25 cellular contexts compared by ENCODE assay signal in the genomic region with DNA sequence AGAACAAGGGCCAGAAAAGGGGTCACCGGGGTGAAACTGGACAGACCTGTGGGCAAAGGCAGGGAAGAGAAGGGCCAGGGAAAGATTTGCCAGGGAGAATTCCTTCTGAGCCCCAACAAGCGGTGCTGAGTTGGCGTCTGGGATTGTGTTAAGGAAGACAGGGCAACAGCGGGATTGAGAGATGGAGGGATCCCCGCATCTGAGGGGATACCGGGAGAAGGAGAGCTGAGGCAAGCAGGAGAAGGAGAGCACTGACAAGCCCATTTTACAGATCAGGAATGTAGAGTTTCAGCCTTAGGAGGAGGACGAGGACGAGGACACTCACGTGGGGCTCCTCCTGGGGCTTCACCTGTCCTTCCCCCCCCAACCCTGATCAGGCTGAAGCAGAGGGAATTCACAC. TPM values are rescaled to one million over a fixed set of nuclear protein-coding genes. Genes with fewer than 3 reads are reported as not detected.
DNase-seq lines count a peak whose midpoint lies in the region; ATAC-seq and TF ChIP-seq lines count a peak whose summit lies in the region.
"Had no signal": no experiment of that assay in that cellular context is flagged by ENCODE, and none has a peak within 500 bp of the region (broad histone marks: within the 10 kb centered on the region; RNA-seq: fewer than 3 reads in every experiment).

No MANE protein-coding gene starts in this region.

- no TSS peak for BruUV-seq in Panc1 (replicated peaks; lab: Mats Ljungman, UMichigan)

- TF ChIP-seq CTCF in heart left ventricle (IDR thresholded peaks at IDR 0.05) = no peak
- TF ChIP-seq CTCF in Panc1 (IDR thresholded peaks at IDR 0.05) = no peak
- TF ChIP-seq CTCF in right lobe of liver (IDR thresholded peaks at IDR 0.05) = no peak

- ATAC-seq in Right ventricle myocardium inferior (no peak), heart left ventricle (no peak), Panc1 (no peak), right lobe of liver (no peak), HG03108 (IDR thresholded peaks at IDR 0.05; ENCODE audit: unreplicated experiment) (no peak)
- ATAC-seq: activated CD4-positive, alpha-beta T cell treated with anti-CD3 and anti-CD28 coated beads for 36 hours; left ventricle myocardium superior; naive thymus-derived CD8-positive, alpha-beta T cell had no signal

- TF ChIP-seq POLR2A in heart left ventricle (IDR thresholded peaks at IDR 0.05) (no peak), right lobe of liver (IDR thresholded peaks at IDR 0.05) (no peak)

- CTCF ChIA-PET in Panc1 (lab: Charles Lee) = no interaction called here

- H3K4me1 ChIP-seq in heart left ventricle = peaks cover 2 to 36% (median 10%) of the 10 kb centered on the region in 12 donors
- H3K4me1 ChIP-seq in Panc1 (ENCODE audit: control insufficient read depth, insufficient read depth, low read length) = peaks cover 90% of the 10 kb centered on the region
- H3K4me1 ChIP-seq in right lobe of liver = peaks cover 0 to 33% (median 15%) of the 10 kb centered on the region in 4 donors
- H3K4me1 ChIP-seq: HAP-1 had no signal

- H3K27me3 ChIP-seq in heart left ventricle = peaks cover 6 to 52% (median 31%) of the 10 kb centered on the region in 9 donors
- H3K27me3 ChIP-seq in Panc1 (ENCODE audit: control insufficient read depth, insufficient read depth, low read length) = no peaks in the 10 kb centered on the region
- H3K27me3 ChIP-seq in right lobe of liver = no peaks in the 10 kb centered on the region
- H3K27me3 ChIP-seq: MG63, pancreas had no signal

- H3K36me3 ChIP-seq in heart left ventricle = no peaks in the 10 kb centered on the region
- H3K36me3 ChIP-seq in Panc1 (ENCODE audit: control insufficient read depth, insufficient read depth, low read length) = no peaks in the 10 kb centered on the region; the same call in 1 of the 2 replicates
- H3K36me3 ChIP-seq in right lobe of liver = no peaks in the 10 kb centered on the region
- H3K36me3 ChIP-seq: gastroesophageal sphincter, HAP-1, MG63, pancreas, spleen, transverse colon had no signal

- H3K4me3 ChIP-seq in heart left ventricle (no peak overlapping the region), Panc1 (ENCODE audit: low read depth in 2 of 2, low read length in 2 of 2) (no peak overlapping the region), right lobe of liver (no peak overlapping the region)

- no peak overlapping the region for H3K27ac ChIP-seq in heart left ventricle
- H3K27ac ChIP-seq in Panc1 (ENCODE audit: low read length) = peak overlapping the region; percentile 100
- H3K27ac ChIP-seq in right lobe of liver = no peak overlapping the region
- H3K27ac ChIP-seq: HL-60 had no signal

- peak; percentile 7 for DNase-seq in Right ventricle myocardium inferior (ENCODE audit: missing footprints)
- no peak for DNase-seq in heart left ventricle
- no peak for DNase-seq in Panc1 (ENCODE audit: low read depth, low spot score)
- DNase-seq in right lobe of liver = peak in 2 of 3 donors; percentile 9 to 44
- DNase-seq in middle frontal gyrus (ENCODE audit: extremely low spot score, low spot score) = no peak
- DNase-seq in NCI-H187 (lab: John Stamatoyannopoulos, UW) = no peak
- DNase-seq in iPS-NIHi11 (ENCODE audit: low spot score) = no peak
- DNase-seq: activated CD4-positive, alpha-beta T cell treated with anti-CD3 and anti-CD28 coated beads for 36 hours; activated T-cell treated with anti-CD3 and anti-CD28 coated beads for 4 hours; islet precursor cell; left ventricle myocardium superior; MG63; NCI-H1105 treated with DMSO at 0.1 percent for 48 hours; NCI-H2029 treated with DMSO at 0.1 percent for 48 hours; NCI-H345; NCI-H82; spleen; transverse colon had no signal

- in situ Hi-C loops in Panc1 (cut with HindIII; ENCODE audit: low pct_unique_long_range_greater_than_20kb, low sequenced_read_pairs) = no loop called here

- POLR2A ChIA-PET in Panc1 (lab: Charles Lee) = no interaction called here

- WGBS in heart left ventricle, 4 donors = 90 to 95% (median 94%) methylated on average over 9 of the region's 9 CpGs
- 95% methylated on average over 8 of the region's 9 CpGs for WGBS in right lobe of liver (ENCODE audit: insufficient coverage, low coverage, low lambda C conversion rate, missing lambda C conversion rate)

- H3K9me3 ChIP-seq in heart left ventricle (no peaks in the 10 kb centered on the region), Panc1 (ENCODE audit: control insufficient read depth, insufficient read depth, low read depth, low read length) (no peaks in the 10 kb centered on the region), right lobe of liver (no peaks in the 10 kb centered on the region)
- H3K9me3 ChIP-seq: gastroesophageal sphincter, HAP-1, MG63, pancreas, spleen, transverse colon had no signal

- intact Hi-C loops in Right ventricle myocardium inferior (cut with DNase I) = no loop called here
- intact Hi-C loops in heart left ventricle (cut with DNase I) = loop anchor here in 5 of 10 donors (2.0 to 5.0 kb wide), 3 partner anchors 43 to 49 kb away; no protein-coding TSS in a partner anchor
- intact Hi-C loops in Panc1 (cut with micrococcal nuclease; ENCODE audit: unreplicated experiment) = loop anchor here (5.0 kb wide), 1 partner anchor 151 kb away; no protein-coding TSS in a partner anchor
- intact Hi-C loops in right lobe of liver (cut with DNase I) = loop anchor here in 1 of 2 donors (2.0 kb wide), 1 partner anchor 61 kb away; no protein-coding TSS in a partner anchor

RNA-seq across cellular contexts. Expression of a gene that starts 1.0 kb away (rescaled TPM):
- 0.68 TPM for total RNA-seq in Right ventricle myocardium inferior
- 10 to 100 TPM in 1 of 9 donors, 1 to 10 TPM in 4, under 1 TPM in 3, not detected in 1; 0.20 to 21.6 (median 1.3) TPM for total RNA-seq in heart left ventricle
- 1 to 10 TPM in 1 of 2 donors, under 1 TPM in 1; 0.50 to 1.4 TPM for polyA plus RNA-seq in heart left ventricle
- total RNA-seq in Panc1 (2021; ENCODE audit: unreplicated experiment) = 128 TPM
- polyA plus RNA-seq in Panc1 (2012; ENCODE audit: insufficient read length) = 188 TPM
- 100 to 1,000 TPM; 146 to 286 (median 178) TPM for total RNA-seq in right lobe of liver
- total RNA-seq: activated CD4-positive, alpha-beta T cell treated with anti-CD3 and anti-CD28 coated beads for 36 hours; T-helper 2 cell treated with Interferon-gamma antibody and Interleukin-4, amounts not matched to agents 100 ng/mL and 5 ng/mL, for 36 hours had no signal
- polyA plus RNA-seq: naive thymus-derived CD8-positive, alpha-beta T cell had no signal

Comparison
In these comparisons a context has a peak if more than half of its experiments do, and no peak if none do; other contexts are left out.
1. DNase-seq: peak in Right ventricle myocardium inferior (single experiment) and right lobe of liver (2 of 3); none in heart left ventricle (0 of 5), Panc1 (single experiment), middle frontal gyrus (single experiment), NCI-H187 (0 of 2) and iPS-NIHi11 (single experiment).